In genomic region chr5:41412496-41412895, GRCh38 we compare ENCODE assay signal across 24 cellular contexts.
"Had no signal": no experiment of that assay in that cellular context is flagged by ENCODE, and none has a peak within 500 bp of the region (broad histone marks: within the 10 kb centered on the region; RNA-seq: fewer than 3 reads in every experiment).

No MANE protein-coding gene starts in this region.

- H3K27ac ChIP-seq: colonic mucosa, epithelial cell of prostate, gastrocnemius medialis, ovary, sigmoid colon, tibial nerve had no signal

- H3K27me3 ChIP-seq: colonic mucosa, gastrocnemius medialis, ovary, sigmoid colon, tibial nerve had no signal

- H3K4me3 ChIP-seq: colonic mucosa, gastrocnemius medialis, ovary, sigmoid colon, tibial nerve had no signal

- H3K4me1 ChIP-seq: colonic mucosa, gastrocnemius medialis, sigmoid colon had no signal

- H3K9me3 ChIP-seq: colonic mucosa, gastrocnemius medialis, ovary, sigmoid colon, tibial nerve had no signal

- H3K36me3 Mint-ChIP-seq: activated CD4-positive, alpha-beta memory T cell treated with anti-CD3 and anti-CD28 coated beads for 36 hours; naive thymus-derived CD4-positive, alpha-beta T cell had no signal

- H3K4me1 Mint-ChIP-seq: activated CD4-positive, alpha-beta T cell treated with anti-CD3 and anti-CD28 coated beads, Interleukin-2, amount 10 ng/mL, durations not matched to agents 24 days and 14 days; activated T-helper 17 cell treated with anti-CD3 and anti-CD28 coated beads, Interleukin-2, amount 50 U/mL, for 72 hours; naive thymus-derived CD4-positive, alpha-beta T cell; T-helper 17 cell had no signal

- H3K27me3 Mint-ChIP-seq: activated CD4-positive, alpha-beta memory T cell treated with anti-CD3 and anti-CD28 coated beads for 36 hours; activated CD4-positive, alpha-beta T cell treated with anti-CD3 and anti-CD28 coated beads, Interleukin-2, amount 10 ng/mL, durations not matched to agents 24 days and 14 days; activated T-helper 17 cell treated with anti-CD3 and anti-CD28 coated beads, Interleukin-2, amount 50 U/mL, for 72 hours; naive thymus-derived CD4-positive, alpha-beta T cell; progenitor cell of endocrine pancreas; T-helper 17 cell had no signal

- H3K27ac Mint-ChIP-seq: activated CD4-positive, alpha-beta memory T cell treated with anti-CD3 and anti-CD28 coated beads for 36 hours; activated CD4-positive, alpha-beta T cell treated with anti-CD3 and anti-CD28 coated beads, Interleukin-2, amount 10 ng/mL, durations not matched to agents 24 days and 14 days; activated T-helper 17 cell treated with anti-CD3 and anti-CD28 coated beads, Interleukin-2, amount 50 U/mL, for 72 hours; naive thymus-derived CD4-positive, alpha-beta T cell; progenitor cell of endocrine pancreas; T-helper 17 cell had no signal

- H3K9me3 Mint-ChIP-seq: activated CD4-positive, alpha-beta memory T cell treated with anti-CD3 and anti-CD28 coated beads for 36 hours; activated CD4-positive, alpha-beta T cell treated with anti-CD3 and anti-CD28 coated beads, Interleukin-2, amount 10 ng/mL, durations not matched to agents 24 days and 14 days; activated T-cell treated with anti-CD3 and anti-CD28 coated beads, Interleukin-2, amount 50 U/mL, for 4 hours; activated T-helper 17 cell treated with anti-CD3 and anti-CD28 coated beads, Interleukin-2, amount 50 U/mL, for 72 hours had no signal

- H3K36me3 ChIP-seq: colonic mucosa, gastrocnemius medialis, ovary, sigmoid colon, tibial nerve had no signal

- H3K4me3 Mint-ChIP-seq: activated CD4-positive, alpha-beta memory T cell treated with anti-CD3 and anti-CD28 coated beads for 36 hours; activated CD4-positive, alpha-beta T cell treated with anti-CD3 and anti-CD28 coated beads, Interleukin-2, amount 10 ng/mL, durations not matched to agents 24 days and 14 days; activated T-cell treated with anti-CD3 and anti-CD28 coated beads, Interleukin-2, amount 50 U/mL, for 4 hours; activated T-helper 17 cell treated with anti-CD3 and anti-CD28 coated beads, Interleukin-2, amount 50 U/mL, for 72 hours; naive thymus-derived CD4-positive, alpha-beta T cell; T-helper 17 cell had no signal

- ATAC-seq: activated T-cell treated with anti-CD3 and anti-CD28 coated beads, Interleukin-2, amount 50 U/mL, for 4 hours; activated T-helper 17 cell treated with anti-CD3 and anti-CD28 coated beads, Interleukin-2, amount 50 U/mL, for 72 hours; gastrocnemius medialis; left colon; naive thymus-derived CD4-positive, alpha-beta T cell; T-helper 17 cell had no signal

- DNase-seq: activated CD4-positive, alpha-beta memory T cell treated with anti-CD3 and anti-CD28 coated beads for 36 hours; activated CD4-positive, alpha-beta T cell treated with anti-CD3 and anti-CD28 coated beads, Interleukin-2, amount 10 ng/mL, durations not matched to agents 24 days and 14 days; activated CD4-positive, CD25-positive, alpha-beta regulatory T cell treated with anti-CD3 and anti-CD28 coated beads, Interleukin-2, amount 50 U/mL, for 72 hours; activated gamma-delta T cell treated with Interleukin-2 at 50 U/mL for 16 hours; activated naive CD4-positive, alpha-beta T cell treated with anti-CD3 and anti-CD28 coated beads, Interleukin-2, amount 50 U/mL, for 16 hours; activated T-cell treated with anti-CD3 and anti-CD28 coated beads, Interleukin-2, amount 50 U/mL, for 4 hours; amniotic stem cell; cerebellar nuclear complex; colonic mucosa; effector CD8-positive, alpha-beta T cell; gastrocnemius medialis; glutamatergic neuron; hippocampal formation; left colon; midbrain; naive thymus-derived CD4-positive, alpha-beta T cell; ovary; sigmoid colon; stimulated activated naive CD4-positive, alpha-beta T cell; T-helper 17 cell had no signal
